17 cellular contexts compared by ENCODE assay signal in the genomic region with DNA sequence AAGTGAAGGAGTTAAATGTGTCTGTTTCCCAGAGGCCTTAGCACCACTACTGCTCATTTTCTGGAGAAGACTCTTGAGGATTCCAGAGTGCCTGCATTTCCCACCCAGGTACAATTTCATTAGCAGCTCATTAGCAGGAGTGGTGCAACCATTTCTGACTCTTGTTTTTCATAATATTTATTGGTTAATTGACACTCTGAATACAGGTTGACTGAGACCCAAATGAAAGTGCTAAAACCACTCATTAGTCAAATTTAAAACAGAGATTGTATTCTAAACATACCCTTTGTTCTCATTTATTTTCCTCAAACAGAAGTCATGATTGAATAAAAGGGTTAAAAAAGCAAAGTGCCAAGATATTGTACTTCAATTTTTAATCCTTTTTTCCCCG.
"Had no signal": no experiment of that assay in that cellular context is flagged by ENCODE, and none has a peak within 500 bp of the region (broad histone marks: within the 10 kb centered on the region; RNA-seq: fewer than 3 reads in every experiment).

No MANE protein-coding gene starts in this region.

- DNase-seq: activated CD4-positive, alpha-beta T cell treated with anti-CD3 and anti-CD28 coated beads for 1 hour; activated naive CD4-positive, alpha-beta T cell; activated T-cell treated with anti-CD3 and anti-CD28 coated beads, Interleukin-2, amount 50 U/mL, for 1 hour; effector memory CD4-positive, alpha-beta T cell; hippocampal formation; left ventricle myocardium inferior; naive thymus-derived CD8-positive, alpha-beta T cell; sigmoid colon; stimulated activated CD4-positive, alpha-beta T cell treated with anti-CD3 and anti-CD28 coated beads, Interleukin-15, amount 100 ng/mL, for 24 hours; stimulated activated CD4-positive, alpha-beta T cell treated with anti-CD3 and anti-CD28 coated beads, Interleukin-4, amount 100 ng/mL, for 1 hour; stimulated activated naive CD4-positive, alpha-beta T cell had no signal

- H3K27ac ChIP-seq: adrenal gland, ascending aorta, left ventricle myocardium inferior, sigmoid colon had no signal

- H3K27me3 Mint-ChIP-seq: activated naive CD8-positive, alpha-beta T cell; central memory CD8-positive, alpha-beta T cell; naive thymus-derived CD8-positive, alpha-beta T cell had no signal

- H3K4me2 ChIP-seq: smooth muscle cell had no signal

- H3K36me3 Mint-ChIP-seq: mesothelial cell of epicardium had no signal

- H3K9me3 Mint-ChIP-seq: central memory CD8-positive, alpha-beta T cell; naive thymus-derived CD8-positive, alpha-beta T cell had no signal

- H3K27ac Mint-ChIP-seq: activated naive CD8-positive, alpha-beta T cell; mesothelial cell of epicardium; naive thymus-derived CD8-positive, alpha-beta T cell had no signal

- H3K4me3 ChIP-seq: adrenal gland, ascending aorta, left ventricle myocardium inferior, sigmoid colon, smooth muscle cell had no signal

- H3K27me3 ChIP-seq: adrenal gland, ascending aorta, sigmoid colon had no signal

- H3K9me3 ChIP-seq: adrenal gland, ascending aorta, left ventricle myocardium inferior, sigmoid colon had no signal

- H3K4me3 Mint-ChIP-seq: activated naive CD8-positive, alpha-beta T cell; central memory CD8-positive, alpha-beta T cell; mesothelial cell of epicardium; naive thymus-derived CD8-positive, alpha-beta T cell had no signal

- H3K36me3 ChIP-seq: adrenal gland, ascending aorta, left ventricle myocardium inferior, sigmoid colon had no signal
